In genomic region chr2:9306910-9307309, GRCh38 we compare ENCODE assay signal across 1 cellular context.
TF ChIP-seq lines count a peak whose summit lies in the region.

No MANE protein-coding gene starts in this region.

TF ChIP-seq in GM23338, 12 proteins besides CTCF, POLR2A, EP300 and RAD21 (continued from another document):
- TF ChIP-seq ZNF462 (CRISPR knock-in tag; IDR thresholded peaks at IDR 0.05) (no peak), NANOG (IDR thresholded peaks at IDR 0.05; ENCODE audit: borderline replicate concordance) (no peak)
